ENCODE assay signal across 8 cellular contexts in genomic region chr7:44580945-44581344, GRCh38. TPM values are rescaled to one million over a fixed set of nuclear protein-coding genes. Genes with fewer than 3 reads are reported as not detected.
DNase-seq lines count a peak whose midpoint lies in the region; ATAC-seq, FAIRE-seq and TF ChIP-seq lines count a peak whose summit lies in the region.

No MANE protein-coding gene starts in this region.

- intact Hi-C loops in CD4-positive, alpha-beta memory T cell (cut with micrococcal nuclease) = no loop called here
- intact Hi-C loops in posterior vena cava (cut with DNase I) = no loop called here

- H3K4me2 ChIP-seq in MM.1S (ENCODE audit: low read depth, low read length) = peak overlapping the region; percentile 68
- H3K4me2 ChIP-seq in neural progenitor cell = peak overlapping the region; percentile 95

- H3K4me3 Mint-ChIP-seq in CD4-positive, alpha-beta memory T cell = peak overlapping the region; percentile 90 to 95 (median 92)
- peak overlapping the region; percentile 81 to 82 for H3K4me3 Mint-ChIP-seq in effector memory CD8-positive, alpha-beta T cell
- H3K4me3 Mint-ChIP-seq in neural progenitor cell = peak overlapping the region; percentile 90

- H3K27ac Mint-ChIP-seq in CD4-positive, alpha-beta memory T cell = peak overlapping the region; percentile 97 to 99 (median 98)
- H3K27ac Mint-ChIP-seq in effector memory CD8-positive, alpha-beta T cell = peak overlapping the region; percentile 94 to 96
- peak overlapping the region; percentile 74 for H3K27ac Mint-ChIP-seq in neural progenitor cell

- ATAC-seq in effector memory CD8-positive, alpha-beta T cell (replicated peaks) = no peak
- no peak for ATAC-seq in HG02642 (IDR thresholded peaks at IDR 0.05; ENCODE audit: poor library complexity, unreplicated experiment)
- no peak for ATAC-seq in GM18867 (IDR thresholded peaks at IDR 0.05; ENCODE audit: unreplicated experiment)

- POLR2A ChIA-PET in CD4-positive, alpha-beta memory T cell (lab: Charles Lee; ENCODE audit: partially characterized antibody) = interaction anchor here (1.0 to 4.9 kb wide), 17 partner anchors 9 to 537 kb away, joined by 3 to 94 read pairs (median 18); partner anchors contain the start of genes DBNL, DDX56, H2AZ2 and MYO1G

- CTCF ChIA-PET in CD4-positive, alpha-beta memory T cell (lab: Charles Lee; ENCODE audit: partially characterized antibody) = interaction anchor here (2.1 to 4.2 kb wide), 3 partner anchors 15 to 340 kb away, joined by 4 to 32 read pairs (median 26); partner anchors contain the start of gene H2AZ2

- peaks cover 22 to 49% (median 36%) of the 10 kb centered on the region in 4 donors for H3K4me1 Mint-ChIP-seq in CD4-positive, alpha-beta memory T cell
- H3K4me1 Mint-ChIP-seq in effector memory CD8-positive, alpha-beta T cell (ENCODE audit: low read depth in 2 of 2) = peaks cover 25 to 33% of the 10 kb centered on the region in 2 donors
- H3K4me1 Mint-ChIP-seq in neural progenitor cell = peaks cover 27% of the 10 kb centered on the region

- H3K9me2 ChIP-seq in MM.1S (replicated peaks; ENCODE audit: insufficient read depth, low read length) = no peaks in the 10 kb centered on the region

- H3K79me2 ChIP-seq in MM.1S (ENCODE audit: low read length) (peaks cover 39% of the 10 kb centered on the region), neural progenitor cell (ENCODE audit: low read depth) (peaks cover 24% of the 10 kb centered on the region)

- H3K9ac ChIP-seq in MM.1S (ENCODE audit: low read length) = peak overlapping the region; percentile 97
- no peak overlapping the region for H3K9ac ChIP-seq in neural progenitor cell

- peak overlapping the region; percentile 71 to 79 for H3K4me3 ChIP-seq in CD4-positive, alpha-beta memory T cell (ENCODE audit: low read length in 2 of 2)
- H3K4me3 ChIP-seq in MM.1S (ENCODE audit: low read length) = peak overlapping the region; percentile 96
- H3K4me3 ChIP-seq in neural progenitor cell = peak overlapping the region; percentile 66

- no peak overlapping the region for H2AFZ ChIP-seq in MM.1S (ENCODE audit: low read length)
- H2AFZ ChIP-seq in neural progenitor cell (replicated peaks) = no peak overlapping the region

- H3K27me3 Mint-ChIP-seq in CD4-positive, alpha-beta memory T cell = no peaks in the 10 kb centered on the region
- H3K27me3 Mint-ChIP-seq in effector memory CD8-positive, alpha-beta T cell = no peaks in the 10 kb centered on the region
- no peaks in the 10 kb centered on the region for H3K27me3 Mint-ChIP-seq in neural progenitor cell (ENCODE audit: insufficient read depth, low read depth)

- no peaks in the 10 kb centered on the region for H3K27me3 ChIP-seq in CD4-positive, alpha-beta memory T cell (ENCODE audit: insufficient read depth, low read length)
- no peaks in the 10 kb centered on the region for H3K27me3 ChIP-seq in MM.1S (replicated peaks; ENCODE audit: insufficient read depth, low read length)
- no peaks in the 10 kb centered on the region for H3K27me3 ChIP-seq in neural progenitor cell

- H3K36me3 Mint-ChIP-seq in CD4-positive, alpha-beta memory T cell = peaks cover 26 to 42% of the 10 kb centered on the region in 2 donors
- H3K36me3 Mint-ChIP-seq in effector memory CD8-positive, alpha-beta T cell (ENCODE audit: insufficient read depth) = peaks cover 57% of the 10 kb centered on the region
- peaks cover 20% of the 10 kb centered on the region for H3K36me3 Mint-ChIP-seq in neural progenitor cell

- no peak for FAIRE-seq in H54 (lab: Jason Lieb, UNC)

- TF ChIP-seq CTCF in MM.1S (IDR thresholded peaks at IDR 0.05; ENCODE audit: low read length) (no peak), neural progenitor cell (IDR thresholded peaks at IDR 0.05) (no peak)

- H3K9me3 Mint-ChIP-seq in CD4-positive, alpha-beta memory T cell = no peaks in the 10 kb centered on the region
- no peaks in the 10 kb centered on the region for H3K9me3 Mint-ChIP-seq in effector memory CD8-positive, alpha-beta T cell
- H3K9me3 Mint-ChIP-seq in neural progenitor cell = no peaks in the 10 kb centered on the region

- peaks cover 27% of the 10 kb centered on the region for H3K36me3 ChIP-seq in CD4-positive, alpha-beta memory T cell (ENCODE audit: insufficient read depth, low read length)
- H3K36me3 ChIP-seq in MM.1S (replicated peaks; ENCODE audit: insufficient read depth, low read length) = no peaks in the 10 kb centered on the region
- H3K36me3 ChIP-seq in neural progenitor cell = no peaks in the 10 kb centered on the region

- peaks cover 34% of the 10 kb centered on the region for H3K4me1 ChIP-seq in CD4-positive, alpha-beta memory T cell (ENCODE audit: insufficient read depth, low read length)
- peaks cover 4% of the 10 kb centered on the region; the same call in 1 of the 2 replicates for H3K4me1 ChIP-seq in MM.1S (ENCODE audit: low read length)
- H3K4me1 ChIP-seq in neural progenitor cell = peaks cover 9% of the 10 kb centered on the region

- no peak for DNase-seq in CD4-positive, alpha-beta memory T cell
- DNase-seq in MM.1S = no peak
- DNase-seq in effector memory CD8-positive, alpha-beta T cell = no peak
- no peak for DNase-seq in neural progenitor cell (ENCODE audit: low spot score)
- DNase-seq in H54 (ENCODE audit: insufficient read length, low spot score) = no peak
- no peak for DNase-seq in posterior vena cava (ENCODE audit: low spot score)

- H3F3A ChIP-seq in MM.1S (ENCODE audit: insufficient read depth, low read length) (peaks cover 14% of the 10 kb centered on the region), neural progenitor cell (ENCODE audit: low read depth) (peaks cover 32% of the 10 kb centered on the region)

- no peak for TF ChIP-seq POLR2A in H54 (IDR thresholded peaks at IDR 0.05; ENCODE audit: low read depth, low read length)

- H3K9me3 ChIP-seq in CD4-positive, alpha-beta memory T cell (ENCODE audit: control insufficient read depth in 1 of 2, low read length in 2 of 2) = no peaks in the 10 kb centered on the region
- H3K9me3 ChIP-seq in MM.1S (replicated peaks; ENCODE audit: insufficient read depth, low read length) = no peaks in the 10 kb centered on the region
- no peaks in the 10 kb centered on the region for H3K9me3 ChIP-seq in neural progenitor cell (ENCODE audit: low read depth)

- H4K20me1 ChIP-seq in MM.1S (ENCODE audit: insufficient read depth, low read length) (no peaks in the 10 kb centered on the region), neural progenitor cell (ENCODE audit: low read depth) (peaks cover 9% of the 10 kb centered on the region)

- H3K27ac ChIP-seq in CD4-positive, alpha-beta memory T cell (ENCODE audit: low read depth, low read length) = peak overlapping the region; percentile 89
- H3K27ac ChIP-seq in MM.1S (ENCODE audit: low read length) = peak overlapping the region; percentile 76; the same call in 1 of the 2 replicates
- no peak overlapping the region for H3K27ac ChIP-seq in neural progenitor cell

RNA-seq across cellular contexts. Expression of gene TMED4, which starts 1.1 kb away (rescaled TPM):
- 100 to 1,000 TPM; 108 to 110 TPM for total RNA-seq in CD4-positive, alpha-beta memory T cell
- 10 to 100 TPM; 65.4 to 68.1 TPM for polyA plus RNA-seq in CD4-positive, alpha-beta memory T cell
- total RNA-seq in neural progenitor cell (ENCODE audit: low replicate concordance) (95.8 and 222 TPM in 2 replicates), posterior vena cava (10 to 100 TPM; 50.3 to 52.5 TPM)

RNA-seq across cellular contexts. Expression of gene DDX56, which starts 7.2 kb away (rescaled TPM):
- 100 to 1,000 TPM; 109 to 114 TPM for total RNA-seq in CD4-positive, alpha-beta memory T cell
- polyA plus RNA-seq in CD4-positive, alpha-beta memory T cell = 10 to 100 TPM; 48.9 to 50.5 TPM
- total RNA-seq in neural progenitor cell (ENCODE audit: low replicate concordance) (61.0 and 67.5 TPM in 2 replicates), posterior vena cava (10 to 100 TPM; 33.9 to 40.2 TPM)

RNA-seq across cellular contexts. Expression of gene OGDH, which starts 25.5 kb away (rescaled TPM):
- 100 to 1,000 TPM; 116 to 126 TPM for total RNA-seq in CD4-positive, alpha-beta memory T cell
- 10 to 100 TPM; 42.2 to 61.6 TPM for polyA plus RNA-seq in CD4-positive, alpha-beta memory T cell
- total RNA-seq in neural progenitor cell (ENCODE audit: low replicate concordance) = 25.2 and 54.4 TPM in 2 replicates
- total RNA-seq in posterior vena cava = 100 to 1,000 TPM; 123 to 132 TPM

RNA-seq across cellular contexts. Expression of gene NPC1L1, which starts 39.8 kb away (rescaled TPM):
- total RNA-seq in CD4-positive, alpha-beta memory T cell = under 1 TPM; 0.19 to 0.23 TPM
- not detected for polyA plus RNA-seq in CD4-positive, alpha-beta memory T cell
- total RNA-seq in neural progenitor cell (ENCODE audit: low replicate concordance) (0.09 TPM in 1 of 2 replicates, not detected in the other), posterior vena cava (under 1 TPM; 0.14 to 0.23 TPM)
